1 cellular context compared by ENCODE assay signal in genomic region chr6:170308761-170309160, GRCh38.
TF ChIP-seq lines count a peak whose summit lies in the region.

No MANE protein-coding gene starts in this region.

TF ChIP-seq in HepG2, 621 proteins besides CTCF, POLR2A, EP300 and RAD21:
- TF ChIP-seq FOSL1 (CRISPR knock-in tag; IDR thresholded peaks at IDR 0.05; ENCODE audit: borderline replicate concordance) = no peak
- TF ChIP-seq SMAD1 (CRISPR knock-in tag; IDR thresholded peaks at IDR 0.05; ENCODE audit: borderline replicate concordance, low read depth) = no peak
- TF ChIP-seq ZNF224 (CRISPR knock-in tag; IDR thresholded peaks at IDR 0.05) = no peak
- no peak for TF ChIP-seq MTA3 (CRISPR knock-in tag; IDR thresholded peaks at IDR 0.05)
- TF ChIP-seq KDM5A (IDR thresholded peaks at IDR 0.05; ENCODE audit: borderline replicate concordance, low read length) = no peak
- no peak for TF ChIP-seq ZNF251 (CRISPR knock-in tag; IDR thresholded peaks at IDR 0.05)
- TF ChIP-seq ZNF10 (CRISPR knock-in tag; IDR thresholded peaks at IDR 0.05; ENCODE audit: borderline replicate concordance, low read depth) = no peak
- no peak for TF ChIP-seq SNRNP70 (IDR thresholded peaks at IDR 0.05; ENCODE audit: low read depth, low read length)
- TF ChIP-seq TAF1 (CRISPR knock-in tag; IDR thresholded peaks at IDR 0.05) = no peak
